Comparison of ENCODE assay signal across 1 cellular context in genomic region chr3:120469440-120470415, GRCh38.
TF ChIP-seq lines count a peak whose summit lies in the region.

No MANE protein-coding gene starts in this region.

TF ChIP-seq in SK-N-SH treated with all-trans-retinoic acid at 6 μM for 48 hours, 23 proteins besides CTCF, POLR2A, EP300 and RAD21 (continued from another document):
- TF ChIP-seq TSHZ2 (CRISPR knock-in tag; IDR thresholded peaks at IDR 0.05) (peak; percentile 63; the same call in 1 of the 2 replicates), BACH2 (CRISPR knock-in tag; IDR thresholded peaks at IDR 0.05; ENCODE audit: borderline replicate concordance) (no peak), ZC3H10 (CRISPR knock-in tag; IDR thresholded peaks at IDR 0.05) (peak; percentile 72; the same call in 1 of the 2 replicates), CSRNP3 (CRISPR knock-in tag; IDR thresholded peaks at IDR 0.05) (peak; percentile 87), ISL1 (CRISPR knock-in tag; IDR thresholded peaks at IDR 0.05) (peak; percentile 96), SNAI2 (CRISPR knock-in tag; IDR thresholded peaks at IDR 0.05) (peak; percentile 98; the same call in 1 of the 2 replicates), ARNTL (CRISPR knock-in tag; IDR thresholded peaks at IDR 0.05; ENCODE audit: borderline replicate concordance, low read depth) (no peak), TOX (CRISPR knock-in tag; IDR thresholded peaks at IDR 0.05; ENCODE audit: borderline replicate concordance) (peak; percentile 69; the same call in 1 of the 2 replicates), CREB5 (CRISPR knock-in tag; IDR thresholded peaks at IDR 0.05; ENCODE audit: low read depth) (peak; percentile 71; the same call in 1 of the 2 replicates), ZNF8 (CRISPR knock-in tag; IDR thresholded peaks at IDR 0.05) (no peak), GLIS3 (CRISPR knock-in tag; IDR thresholded peaks at IDR 0.05) (peak; percentile 93; the same call in 1 of the 2 replicates), PPARA (CRISPR knock-in tag; IDR thresholded peaks at IDR 0.05; ENCODE audit: borderline replicate concordance) (no peak), OSR1 (CRISPR knock-in tag; IDR thresholded peaks at IDR 0.05) (peak; percentile 97), ZFP30 (CRISPR knock-in tag; IDR thresholded peaks at IDR 0.05) (0 out of 2 replicates have a peak, but pooled peaks have one; percentile 15), ESRRG (CRISPR knock-in tag; IDR thresholded peaks at IDR 0.05) (peak; percentile 88)
